Comparison of ENCODE assay signal across 8 cellular contexts in the genomic region with DNA sequence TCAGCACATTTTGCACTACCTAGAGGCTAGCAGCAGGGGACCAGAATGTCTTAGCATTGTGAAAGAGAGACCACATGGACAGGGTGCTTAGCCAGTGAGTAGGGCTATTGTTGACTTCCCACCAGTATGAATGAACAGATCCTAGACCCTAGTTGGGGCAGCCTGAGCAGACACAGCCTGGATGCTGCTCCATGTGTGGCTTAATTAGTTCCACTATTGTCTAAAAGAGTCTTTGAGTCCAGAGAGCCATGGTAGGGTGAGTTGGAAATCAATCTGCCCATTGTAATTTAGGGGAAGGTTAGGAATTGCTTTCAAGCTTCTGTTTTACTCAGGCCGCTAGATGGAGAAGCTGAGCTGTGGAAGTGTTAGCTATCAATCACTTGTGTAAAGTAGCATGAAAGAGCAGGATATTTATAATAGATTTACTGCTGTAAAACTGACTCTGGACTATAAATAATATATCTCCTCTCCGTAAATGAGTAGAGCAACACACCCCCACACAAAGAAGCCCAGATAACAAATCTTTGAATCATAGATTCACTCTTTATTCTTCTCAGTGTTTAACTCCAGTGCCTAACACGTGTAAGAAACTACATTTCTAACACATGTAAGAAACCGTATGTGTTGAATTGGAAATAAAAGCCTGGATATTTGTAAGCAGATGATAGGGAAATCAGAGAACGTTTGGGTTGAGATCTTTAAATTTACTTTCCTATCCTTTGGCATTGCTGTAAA. TPM values are rescaled to one million over a fixed set of nuclear protein-coding genes. Genes with fewer than 3 reads are reported as not detected.
DNase-seq lines count a peak whose midpoint lies in the region; ATAC-seq, FAIRE-seq and TF ChIP-seq lines count a peak whose summit lies in the region.

No MANE protein-coding gene starts in this region.

- FAIRE-seq in H54 (lab: Jason Lieb, UNC) (peak; percentile 78), frontal cortex (lab: Jason Lieb, UNC) (peak; percentile 24)

- H3K27me3 Mint-ChIP-seq in progenitor cell of endocrine pancreas: no peaks in the 10 kb centered on the region

- H3K36me3 Mint-ChIP-seq in progenitor cell of endocrine pancreas (ENCODE audit: insufficient read depth): no peaks in the 10 kb centered on the region

- peak overlapping the region; percentile 57 for H3K27ac Mint-ChIP-seq in progenitor cell of endocrine pancreas

- ATAC-seq in GM21619 (IDR thresholded peaks at IDR 0.05; ENCODE audit: unreplicated experiment): no peak
- ATAC-seq in HG03045 (IDR thresholded peaks at IDR 0.05; ENCODE audit: unreplicated experiment): no peak

- peak; percentile 33 for DNase-seq in DMS53 treated with DMSO at 0.1 percent for 48 hours (lab: John Stamatoyannopoulos, UW; ENCODE audit: unreplicated experiment)
- no peak for DNase-seq in H54 (ENCODE audit: insufficient read length, low spot score)
- DNase-seq in NCI-H1417 (lab: John Stamatoyannopoulos, UW): peak; percentile 52 to 83 (median 62)
- peak; percentile 5 to 36 for DNase-seq in frontal cortex (ENCODE audit: low spot score in 2 of 2)
- DNase-seq in progenitor cell of endocrine pancreas (ENCODE audit: low spot score, unreplicated experiment): no peak

- TF ChIP-seq CTCF in WI38 (IDR thresholded peaks at IDR 0.05; ENCODE audit: low read depth, low read length) (peak; percentile 23), progenitor cell of endocrine pancreas (IDR thresholded peaks at IDR 0.05; ENCODE audit: unreplicated experiment) (peak; percentile 68)

- no peak overlapping the region for H3K4me3 ChIP-seq in WI38 (ENCODE audit: low read depth, low read length)

- H3K4me3 Mint-ChIP-seq in progenitor cell of endocrine pancreas (ENCODE audit: low read depth): no peak overlapping the region

- peaks cover 26% of the 10 kb centered on the region for H3K4me1 Mint-ChIP-seq in progenitor cell of endocrine pancreas (ENCODE audit: low read depth)

- no peak for TF ChIP-seq POLR2A in H54 (IDR thresholded peaks at IDR 0.05; ENCODE audit: low read depth, low read length)

- H3K9me3 Mint-ChIP-seq in progenitor cell of endocrine pancreas (ENCODE audit: low read depth): no peaks in the 10 kb centered on the region

RNA-seq across cellular contexts. Expression of a gene that starts 4.1 kb away (rescaled TPM):
- total RNA-seq in frontal cortex (not detected), progenitor cell of endocrine pancreas (not detected in 2 replicates)

RNA-seq across cellular contexts. Expression of a gene that starts 50.9 kb away (rescaled TPM):
- total RNA-seq in frontal cortex (0.41 TPM), progenitor cell of endocrine pancreas (20.6 and 23.7 TPM in 2 replicates)

Comparison
In these comparisons a context has a peak if more than half of its experiments do, and no peak if none do; other contexts are left out.
1. DNase-seq: peak in DMS53 treated with DMSO at 0.1 percent for 48 hours (single experiment), NCI-H1417 (3 of 3) and frontal cortex (2 of 2); none in H54 (single experiment) and progenitor cell of endocrine pancreas (single experiment).
2. RNA of a gene that starts 50.9 kb away (total RNA-seq): 20.6 to 23.7 TPM in progenitor cell of endocrine pancreas; 0.41 TPM in frontal cortex (single experiment); every median in the first group is over 10 times any median in the second.